20 cellular contexts compared by ENCODE assay signal in the genomic region with DNA sequence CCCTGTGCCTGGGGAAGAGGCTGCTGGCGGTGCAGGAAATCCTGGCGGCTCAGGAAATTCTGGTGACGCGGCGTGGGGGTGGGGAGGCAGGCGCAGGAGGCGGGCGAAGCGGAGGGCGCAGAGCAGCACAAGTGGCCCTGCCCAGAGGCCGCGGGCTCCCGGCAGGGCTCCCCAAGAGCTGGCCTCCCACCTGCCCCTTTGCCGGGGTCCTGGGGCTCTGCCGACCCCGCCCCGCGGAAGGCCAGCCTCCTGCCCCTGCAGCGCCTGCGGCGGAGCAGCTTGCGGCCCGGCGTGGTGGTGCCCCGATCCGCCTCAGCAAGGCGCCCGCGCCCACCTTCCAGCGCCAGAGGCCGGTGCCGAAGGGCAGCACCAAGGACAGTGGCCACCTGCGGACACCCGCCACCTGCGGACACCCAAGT.
DNase-seq lines count a peak whose midpoint lies in the region; ATAC-seq, FAIRE-seq and TF ChIP-seq lines count a peak whose summit lies in the region.
"Had no signal": no experiment of that assay in that cellular context is flagged by ENCODE, and none has a peak within 500 bp of the region (broad histone marks: within the 10 kb centered on the region; RNA-seq: fewer than 3 reads in every experiment).

No MANE protein-coding gene starts in this region.

- no peaks in the 10 kb centered on the region for H3K27me3 ChIP-seq in pancreas

- ATAC-seq in pancreas: peak in 2 of 4 donors; percentile 31 to 48
- ATAC-seq: GM23338, K562 had no signal

- intact Hi-C loops in pancreas (cut with DNase I): no loop called here

- no peaks in the 10 kb centered on the region for H3K36me3 ChIP-seq in pancreas

- FAIRE-seq in pancreas (lab: Jason Lieb, UNC) (no peak), urothelium cell line (lab: Jason Lieb, UNC) (no peak)
- FAIRE-seq: A204.1, GM12892, GM18507, H54, HTR-8/SVneo, K562 had no signal

- no peak for TF ChIP-seq CTCF in pancreas (IDR thresholded peaks at IDR 0.05)

- no peak overlapping the region for H3K27ac ChIP-seq in pancreas
- H3K27ac ChIP-seq: C4-2B had no signal

- no peaks in the 10 kb centered on the region for H3K9me3 ChIP-seq in pancreas

- H3K4me1 ChIP-seq in pancreas: no peaks in the 10 kb centered on the region

- DNase-seq in DMS53 (lab: John Stamatoyannopoulos, UW) (peak; percentile 76), ELF-1 (ENCODE audit: low read depth, low spot score) (peak; percentile 48), pancreas (peak in 5 of 6 donors; percentile 16 to 68 (median 55)), urothelium cell line (ENCODE audit: low spot score) (peak; percentile 45), cerebellar nuclear complex (lab: John Stamatoyannopoulos, UW) (no peak), NCI-H1694 (lab: John Stamatoyannopoulos, UW) (no peak)
- no peak for DNase-seq in effector CD4-positive, alpha-beta T cell
- DNase-seq: ACHN; CD4-positive, alpha-beta memory T cell; GDM1; HCEC 1CT; IMR-90 had no signal

- WGBS in pancreas, 2 donors: 32 to 44% methylated on average over 33 to 35 of the region's 35 CpGs

- H3K4me3 ChIP-seq in pancreas: peak overlapping the region in 2 of 4 donors; percentile 29
- H3K4me3 ChIP-seq: GM23338, K562 had no signal

Comparison
In these comparisons a context has a peak if more than half of its experiments do, and no peak if none do; other contexts are left out.
1. DNase-seq: peak in DMS53 (single experiment), ELF-1 (single experiment), pancreas (5 of 6) and urothelium cell line (single experiment); none in cerebellar nuclear complex (0 of 2), NCI-H1694 (single experiment) and effector CD4-positive, alpha-beta T cell (single experiment).